In the genomic region with DNA sequence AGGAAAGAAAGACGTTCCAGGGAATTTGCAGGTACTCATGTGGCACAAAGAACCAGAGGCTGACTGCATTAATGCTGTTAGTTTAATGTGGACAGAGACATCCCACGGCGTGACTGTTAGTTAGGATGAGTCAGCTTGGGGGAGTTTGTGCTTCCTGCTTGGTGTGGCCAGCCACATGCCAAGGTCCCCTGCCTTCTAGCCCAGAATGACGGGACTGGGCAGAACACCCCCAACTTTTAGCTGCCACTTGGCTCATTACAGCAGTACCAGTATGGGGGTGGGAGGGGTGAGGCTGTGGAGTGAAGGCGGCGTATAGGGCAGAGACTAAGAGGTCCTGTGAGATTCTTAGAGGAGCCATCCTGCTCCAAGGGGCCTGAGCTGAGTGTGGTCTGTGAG, we compare ENCODE assay signal across 13 cellular contexts. TPM values are rescaled to one million over a fixed set of nuclear protein-coding genes. Genes with fewer than 3 reads are reported as not detected.
DNase-seq lines count a peak whose midpoint lies in the region; ATAC-seq and TF ChIP-seq lines count a peak whose summit lies in the region.
"Had no signal": no experiment of that assay in that cellular context is flagged by ENCODE, and none has a peak within 500 bp of the region (broad histone marks: within the 10 kb centered on the region; RNA-seq: fewer than 3 reads in every experiment).

No MANE protein-coding gene starts in this region.

- peak in 58 of 76 experiments; percentile 16 to 80 (median 44) for DNase-seq in HUDEP-2 (lab: John Stamatoyannopoulos, UW; ENCODE audit: unreplicated experiment in 76 of 76)
- DNase-seq in adipocyte (ENCODE audit: low read depth): peak; percentile 74
- peak; percentile 82 for DNase-seq in kidney tubule cell (ENCODE audit: low spot score)
- no peak for DNase-seq in CD4-positive, alpha-beta T cell
- DNase-seq in stimulated activated CD4-positive, alpha-beta T cell treated with anti-CD3 and anti-CD28 coated beads, Interleukin-4, amount 100 ng/mL, for 1 hour: no peak
- DNase-seq in SHP77 (lab: John Stamatoyannopoulos, UW): no peak
- no peak for DNase-seq in testis
- DNase-seq: activated CD4-positive, alpha-beta T cell treated with anti-CD3 and anti-CD28 coated beads, Interleukin-2, amount 50 U/mL, for 1 hour; cortex of kidney; left ventricle myocardium superior; NCI-H524 treated with DMSO at 0.1 percent for 48 hours had no signal

- no peaks in the 10 kb centered on the region for H3K4me1 Mint-ChIP-seq in CD4-positive, alpha-beta T cell (ENCODE audit: low read depth)

- intact Hi-C loops in CD4-positive, alpha-beta T cell (cut with DNase I, micrococcal nuclease): no loop called here
- intact Hi-C loops in testis (cut with DNase I; ENCODE audit: low total_unique reads): no loop called here

- peaks cover 100% of the 10 kb centered on the region for H3K36me3 ChIP-seq in BLaER1
- H3K36me3 ChIP-seq in adipocyte (ENCODE audit: control insufficient read depth, insufficient read depth, low read length, severe bottlenecking): peaks cover 76% of the 10 kb centered on the region
- no peaks in the 10 kb centered on the region for H3K36me3 ChIP-seq in testis (ENCODE audit: low read depth, missing control alignments)

- H3K4me3 Mint-ChIP-seq in CD4-positive, alpha-beta T cell: no peak overlapping the region

- CTCF ChIA-PET in CD4-positive, alpha-beta T cell (lab: Charles Lee): no interaction called here

- TF ChIP-seq CTCF in CD4-positive, alpha-beta T cell (IDR thresholded peaks at IDR 0.05): no peak
- TF ChIP-seq CTCF in testis (IDR thresholded peaks at IDR 0.05): no peak

- 0 out of 2 replicates have a peak, but pooled peaks cover 4% of the 10 kb centered on the region for H4K20me1 ChIP-seq in BLaER1

- H3K27ac ChIP-seq in BLaER1: peak overlapping the region; percentile 44; the same call in 1 of the 2 replicates
- H3K27ac ChIP-seq in CD4-positive, alpha-beta T cell (ENCODE audit: low read depth, low read length): no peak overlapping the region
- H3K27ac ChIP-seq in testis: no peak overlapping the region

- no peaks in the 10 kb centered on the region for H3K9me3 Mint-ChIP-seq in CD4-positive, alpha-beta T cell

- peaks cover 70% of the 10 kb centered on the region for H3K36me3 Mint-ChIP-seq in CD4-positive, alpha-beta T cell (ENCODE audit: low read depth)

- 62 to 76% methylated on average over 4 to 6 of the region's 6 CpGs for WGBS in testis, 2 donors

- H3K4me1 ChIP-seq in BLaER1 (peaks cover 10% of the 10 kb centered on the region), adipocyte (ENCODE audit: control insufficient read depth, insufficient read depth, low read length) (peaks cover 11% of the 10 kb centered on the region), testis (no peaks in the 10 kb centered on the region)

- POLR2A ChIA-PET in CD4-positive, alpha-beta T cell (lab: Charles Lee): no interaction called here

- peak overlapping the region; percentile 41; the same call in 1 of the 2 replicates for H3K9ac ChIP-seq in BLaER1
- H3K9ac ChIP-seq in adipocyte (ENCODE audit: low read length): no peak overlapping the region

- H3K4me3 ChIP-seq in BLaER1: no peak overlapping the region
- no peak overlapping the region for H3K4me3 ChIP-seq in adipocyte (ENCODE audit: low read length)
- no peak overlapping the region for H3K4me3 ChIP-seq in testis
- H3K4me3 ChIP-seq: skin epidermis had no signal

- H3K27me3 ChIP-seq in BLaER1 (no peaks in the 10 kb centered on the region; the same call in 1 of the 2 replicates), adipocyte (replicated peaks; ENCODE audit: control insufficient read depth, insufficient read depth, low read length) (no peaks in the 10 kb centered on the region), testis (no peaks in the 10 kb centered on the region)
- no peaks in the 10 kb centered on the region for H3K27me3 ChIP-seq in CD4-positive, alpha-beta T cell (ENCODE audit: control insufficient read depth, insufficient read depth, low read length)

- H3K27me3 Mint-ChIP-seq in CD4-positive, alpha-beta T cell: no peaks in the 10 kb centered on the region

- H3K4me2 ChIP-seq in BLaER1: no peak overlapping the region

- H3K9me3 ChIP-seq in BLaER1 (no peaks in the 10 kb centered on the region), adipocyte (ENCODE audit: control insufficient read depth, low read length) (no peaks in the 10 kb centered on the region), testis (no peaks in the 10 kb centered on the region)
- H3K9me3 ChIP-seq in CD4-positive, alpha-beta T cell (ENCODE audit: control insufficient read depth, low read length): no peaks in the 10 kb centered on the region

- TF ChIP-seq POLR2A in testis (IDR thresholded peaks at IDR 0.05): no peak

- H3K27ac Mint-ChIP-seq in CD4-positive, alpha-beta T cell: no peak overlapping the region

- ATAC-seq in CD4-positive, alpha-beta T cell (ENCODE audit: poor library complexity): no peak
- ATAC-seq: left ventricle myocardium superior had no signal

RNA-seq across cellular contexts. Expression of gene CSF1R, which starts 33.1 kb away (rescaled TPM):
- under 1 TPM; 0.45 to 0.52 TPM for total RNA-seq in CD4-positive, alpha-beta T cell
- 10 to 100 TPM in 1 of 2 donors, 1 to 10 TPM in 1; 4.3 to 15.7 TPM for total RNA-seq in testis
- polyA plus RNA-seq in testis (ENCODE audit: insufficient read depth, low read depth, low replicate concordance): 25.4 TPM

RNA-seq across cellular contexts. Expression of gene HMGXB3, which starts 52.7 kb away (rescaled TPM):
- total RNA-seq in CD4-positive, alpha-beta T cell: 10 to 100 TPM; 27.4 to 29.3 TPM
- 10 to 100 TPM; 63.6 to 72.5 TPM for total RNA-seq in testis
- polyA plus RNA-seq in testis (ENCODE audit: insufficient read depth, low read depth, low replicate concordance): 33.5 TPM

RNA-seq across cellular contexts. Expression of gene TIGD6, which starts 52.8 kb away (rescaled TPM):
- total RNA-seq in CD4-positive, alpha-beta T cell: 1 to 10 TPM; 1.0 to 1.4 TPM
- total RNA-seq in testis: 1 to 10 TPM; 7.8 to 9.7 TPM
- polyA plus RNA-seq in testis (ENCODE audit: insufficient read depth, low read depth, low replicate concordance): 11.2 TPM

Comparison
In these comparisons a context has a peak if more than half of its experiments do, and no peak if none do; other contexts are left out.
1. DNase-seq: peak in HUDEP-2 (58 of 76), adipocyte (single experiment) and kidney tubule cell (single experiment); none in CD4-positive, alpha-beta T cell (0 of 10), stimulated activated CD4-positive, alpha-beta T cell treated with anti-CD3 and anti-CD28 coated beads, Interleukin-4, amount 100 ng/mL, for 1 hour (single experiment), SHP77 (0 of 2) and testis (single experiment).